Comparison of ENCODE assay signal across 32 cellular contexts in genomic region chrX:9917861-9918260, GRCh38. TPM values are rescaled to one million over a fixed set of nuclear protein-coding genes. Genes with fewer than 3 reads are reported as not detected.
"Had no signal": no experiment of that assay in that cellular context is flagged by ENCODE, and none has a peak within 500 bp of the region (broad histone marks: within the 10 kb centered on the region; RNA-seq: fewer than 3 reads in every experiment).

No MANE protein-coding gene starts in this region.

- H3K4me2 ChIP-seq: smooth muscle cell had no signal

- H3K27me3 ChIP-seq: ovary, suprapubic skin, testis, tibial artery, transverse colon, upper lobe of left lung, vagina had no signal

- H3K9ac ChIP-seq: parathyroid adenoma had no signal

- H3K36me3 Mint-ChIP-seq: naive thymus-derived CD8-positive, alpha-beta T cell; natural killer cell treated with Interleukin-12 subunit alpha and Interleukin-12 subunit beta and Interleukin-15 and Interleukin-18, amount 100 ng/mL, for 72 hours; stimulated activated memory B cell treated with anti-CD40 and anti-IgM and Interleukin-4, amounts not matched to agents 10 μg/mL and 1 μg/mL and 100 μg/mL, for 72 hours had no signal

- H3K79me2 ChIP-seq: parathyroid adenoma had no signal

- H3K9me3 ChIP-seq: ovary, psoas muscle, spleen, suprapubic skin, testis, tibial artery, transverse colon, upper lobe of left lung, vagina had no signal

- H3K27me3 Mint-ChIP-seq: progenitor cell of endocrine pancreas had no signal

- DNase-seq: naive thymus-derived CD8-positive, alpha-beta T cell; nephron progenitor cell; occipital lobe; ovary; posterior cingulate gyrus; psoas muscle; right cardiac atrium; spleen; stimulated activated CD4-positive, alpha-beta T cell treated with anti-CD3 and anti-CD28 coated beads, Interleukin-12 subunit alpha, Interleukin-12 subunit beta, amount 100 ng/mL, for 4 hours; stimulated activated CD4-positive, alpha-beta T cell treated with anti-CD3 and anti-CD28 coated beads, Interleukin-1b, Interleukin-23, amount 100 ng/mL, for 48 hours; stimulated activated CD4-positive, alpha-beta T cell treated with anti-CD3 and anti-CD28 coated beads, Interleukin-4, amount 100 ng/mL, for 1 hour; stimulated activated CD4-positive, alpha-beta T cell treated with anti-CD3 and anti-CD28 coated beads, Interleukin-4, amount 100 ng/mL, for 4 hours; stimulated activated CD8-positive, alpha-beta memory T cell treated with anti-CD3 and anti-CD28 coated beads, Interleukin-4, amount 100 ng/mL, for 48 hours; stimulated activated naive CD4-positive, alpha-beta T cell; stimulated activated naive CD8-positive, alpha-beta T cell treated with anti-CD3 and anti-CD28 coated beads, Interleukin-15, amount 100 ng/mL, for 72 hours; stimulated activated naive CD8-positive, alpha-beta T cell treated with anti-CD3 and anti-CD28 coated beads, Interleukin-15, Interleukin-2, amounts not matched to agents 100 U/mL and 50 U/mL, for 24 hours; substantia nigra; testis; tibial artery; transverse colon; upper lobe of left lung had no signal

- FAIRE-seq: urothelium cell line had no signal

- H3K4me1 ChIP-seq: parathyroid adenoma, psoas muscle, spleen, testis, tibial artery, transverse colon, upper lobe of left lung, vagina had no signal

- H2AFZ ChIP-seq: parathyroid adenoma had no signal

- H3K4me1 Mint-ChIP-seq: naive thymus-derived CD8-positive, alpha-beta T cell; stimulated activated memory B cell treated with anti-CD40 and anti-IgM and Interleukin-4, amounts not matched to agents 10 μg/mL and 1 μg/mL and 100 μg/mL, for 72 hours; stimulated activated naive CD8-positive, alpha-beta T cell treated with anti-CD3 and anti-CD28 coated beads, Interleukin-15, amount 100 ng/mL, for 72 hours had no signal

- H3K4me3 Mint-ChIP-seq: naive thymus-derived CD8-positive, alpha-beta T cell; natural killer cell treated with Interleukin-12 subunit alpha and Interleukin-12 subunit beta and Interleukin-15 and Interleukin-18, amount 100 ng/mL, for 72 hours; nephron progenitor cell; neural crest cell; stimulated activated memory B cell treated with anti-CD40 and anti-IgM and Interleukin-4, amounts not matched to agents 10 μg/mL and 1 μg/mL and 100 μg/mL, for 72 hours; stimulated activated naive CD8-positive, alpha-beta T cell treated with anti-CD3 and anti-CD28 coated beads, Interleukin-15, amount 100 ng/mL, for 72 hours had no signal

- H3K4me3 ChIP-seq: ovary, psoas muscle, skin epidermis, smooth muscle cell, spleen, suprapubic skin, testis, tibial artery, transverse colon, upper lobe of left lung, vagina had no signal

- H3K36me3 ChIP-seq: ovary, spleen, suprapubic skin, tibial artery, transverse colon, upper lobe of left lung, vagina had no signal

- H3K27ac ChIP-seq: ovary, parathyroid adenoma, psoas muscle, skin epidermis, spleen, suprapubic skin, testis, tibial artery, transverse colon, upper lobe of left lung, vagina had no signal

- H3K27ac Mint-ChIP-seq: naive thymus-derived CD8-positive, alpha-beta T cell; natural killer cell treated with Interleukin-12 subunit alpha and Interleukin-12 subunit beta and Interleukin-15 and Interleukin-18, amount 100 ng/mL, for 72 hours; nephron progenitor cell; progenitor cell of endocrine pancreas; stimulated activated memory B cell treated with anti-CD40 and anti-IgM and Interleukin-4, amounts not matched to agents 10 μg/mL and 1 μg/mL and 100 μg/mL, for 72 hours; stimulated activated naive CD8-positive, alpha-beta T cell treated with anti-CD3 and anti-CD28 coated beads, Interleukin-15, amount 100 ng/mL, for 72 hours had no signal

- H3K9me3 Mint-ChIP-seq: natural killer cell treated with Interleukin-12 subunit alpha and Interleukin-12 subunit beta and Interleukin-15 and Interleukin-18, amount 100 ng/mL, for 72 hours; stimulated activated naive CD8-positive, alpha-beta T cell treated with anti-CD3 and anti-CD28 coated beads, Interleukin-15, amount 100 ng/mL, for 72 hours had no signal

- ATAC-seq: naive thymus-derived CD8-positive, alpha-beta T cell; natural killer cell treated with Interleukin-12 subunit alpha and Interleukin-12 subunit beta and Interleukin-15 and Interleukin-18, amount 100 ng/mL, for 72 hours; psoas muscle; right cardiac atrium; sciatic nerve; stimulated activated memory B cell treated with anti-CD40 and anti-IgM and Interleukin-4, amounts not matched to agents 10 μg/mL and 1 μg/mL and 100 μg/mL, for 72 hours; stimulated activated naive CD8-positive, alpha-beta T cell treated with anti-CD3 and anti-CD28 coated beads, Interleukin-15, amount 100 ng/mL, for 72 hours; stimulated activated naive CD8-positive, alpha-beta T cell treated with anti-CD3 and anti-CD28 coated beads, Interleukin-15, Interleukin-2, amounts not matched to agents 100 U/mL and 50 U/mL, for 24 hours had no signal

RNA-seq across cellular contexts. Expression of gene CLDN34, which starts 49.3 kb away (rescaled TPM):
- total RNA-seq: naive thymus-derived CD8-positive, alpha-beta T cell; natural killer cell treated with Interleukin-12 subunit alpha and Interleukin-12 subunit beta and Interleukin-15 and Interleukin-18, amount 100 ng/mL, for 72 hours; psoas muscle; sciatic nerve; spleen; vagina had no signal
- polyA plus RNA-seq: naive thymus-derived CD8-positive, alpha-beta T cell; psoas muscle; right cardiac atrium; smooth muscle cell; spleen had no signal
